Comparison of ENCODE assay signal across 13 cellular contexts in genomic region chr21:34892196-34892595, GRCh38.
DNase-seq lines count a peak whose midpoint lies in the region; ATAC-seq and TF ChIP-seq lines count a peak whose summit lies in the region.
"Had no signal": no experiment of that assay in that cellular context is flagged by ENCODE, and none has a peak within 500 bp of the region (broad histone marks: within the 10 kb centered on the region; RNA-seq: fewer than 3 reads in every experiment).

No MANE protein-coding gene starts in this region.

- H3K27me3 ChIP-seq in OCI-LY3 (ENCODE audit: low read depth, low read length) (peaks cover 9% of the 10 kb centered on the region; the same call in 1 of the 2 replicates), foreskin keratinocyte (peaks cover 6% of the 10 kb centered on the region), hepatocyte (peaks cover 33% of the 10 kb centered on the region)

- H3K79me2 ChIP-seq in OCI-LY3 (ENCODE audit: low read length) (peaks cover 38% of the 10 kb centered on the region), hepatocyte (peaks cover 7% of the 10 kb centered on the region)

- no peak overlapping the region for H3K9ac ChIP-seq in OCI-LY3 (ENCODE audit: low read length)

- H3K4me3 ChIP-seq in OCI-LY3 (ENCODE audit: low read length), result no peak overlapping the region
- no peak overlapping the region for H3K4me3 ChIP-seq in hepatocyte

- TF ChIP-seq CTCF in OCI-LY3 (IDR thresholded peaks at IDR 0.05; ENCODE audit: low read depth, low read length), result no peak
- TF ChIP-seq CTCF in foreskin keratinocyte (conservative IDR thresholded peaks at IDR 0.05), result no peak
- TF ChIP-seq CTCF in hepatocyte (IDR thresholded peaks at IDR 0.05; ENCODE audit: poor library complexity), result no peak

- peak; percentile 78 for DNase-seq in A172 (ENCODE audit: low spot score)
- peak; percentile 53 for DNase-seq in EH (ENCODE audit: low read depth)
- peak; percentile 41 for DNase-seq in dedifferentiated amniotic fluid mesenchymal stem cell (ENCODE audit: extremely low spot score)
- no peak for DNase-seq in foreskin keratinocyte
- no peak for DNase-seq in amygdala (lab: John Stamatoyannopoulos, UW)
- DNase-seq in stimulated activated CD4-positive, alpha-beta T cell treated with anti-CD3 and anti-CD28 coated beads, Interleukin-4, amount 100 ng/mL, for 1 hour, result no peak
- DNase-seq in hepatocyte (ENCODE audit: low spot score), result no peak
- DNase-seq: activated B cell treated with CpG ODN at 0.5 μM for 24 hours; activated naive CD4-positive, alpha-beta T cell; midbrain; NCI-H2029 had no signal

- H3K4me1 ChIP-seq in OCI-LY3 (ENCODE audit: low read length), result peaks cover 14% of the 10 kb centered on the region
- peaks cover 11% of the 10 kb centered on the region for H3K4me1 ChIP-seq in foreskin keratinocyte
- H3K4me1 ChIP-seq in hepatocyte (ENCODE audit: insufficient read depth), result peaks cover 3% of the 10 kb centered on the region

- 0 out of 2 replicates have a peak overlapping the region, but pooled peaks have one; percentile 14 for H3K4me2 ChIP-seq in OCI-LY3 (ENCODE audit: low read length)
- no peak overlapping the region for H3K4me2 ChIP-seq in hepatocyte

- H4K20me1 ChIP-seq in OCI-LY3 (ENCODE audit: insufficient read depth, low read length), result peaks cover 6% of the 10 kb centered on the region; the same call in 1 of the 2 replicates
- H4K20me1 ChIP-seq in hepatocyte (ENCODE audit: insufficient read depth, poor library complexity, severe bottlenecking), result peaks cover 3% of the 10 kb centered on the region

- no peaks in the 10 kb centered on the region for H3K9me2 ChIP-seq in hepatocyte (replicated peaks; ENCODE audit: insufficient read depth)

- H3K9me3 ChIP-seq in OCI-LY3 (ENCODE audit: insufficient read depth, low read length) (no peaks in the 10 kb centered on the region), hepatocyte (ENCODE audit: low read depth) (no peaks in the 10 kb centered on the region)
- H3K9me3 ChIP-seq: thoracic aorta had no signal

- H3K36me3 ChIP-seq in OCI-LY3 (replicated peaks; ENCODE audit: low read depth, low read length), result peaks cover 4% of the 10 kb centered on the region
- H3K36me3 ChIP-seq in hepatocyte (replicated peaks; ENCODE audit: insufficient read depth, low read depth), result no peaks in the 10 kb centered on the region
- H3K36me3 ChIP-seq: thoracic aorta had no signal

- H3K27ac ChIP-seq in OCI-LY3 (ENCODE audit: low read length) (no peak overlapping the region), foreskin keratinocyte (no peak overlapping the region), hepatocyte (no peak overlapping the region)
- H3K27ac ChIP-seq: thoracic aorta had no signal

- H2AFZ ChIP-seq in OCI-LY3 (ENCODE audit: low read depth, low read length) (no peak overlapping the region), hepatocyte (no peak overlapping the region)

- no peak for ATAC-seq in foreskin keratinocyte

Comparison
In these comparisons a context has a peak if more than half of its experiments do, and no peak if none do; other contexts are left out.
1. DNase-seq: peak in A172 (single experiment), EH (single experiment) and dedifferentiated amniotic fluid mesenchymal stem cell (single experiment); none in foreskin keratinocyte (0 of 2), amygdala (0 of 56), stimulated activated CD4-positive, alpha-beta T cell treated with anti-CD3 and anti-CD28 coated beads, Interleukin-4, amount 100 ng/mL, for 1 hour (single experiment) and hepatocyte (single experiment).